Comparison of ENCODE assay signal across 1 cellular context in genomic region chr6:112106562-112106961, GRCh38.
TF ChIP-seq lines count a peak whose summit lies in the region.

No MANE protein-coding gene starts in this region.

TF ChIP-seq in H1, 55 proteins besides CTCF, POLR2A, EP300 and RAD21:
- TF ChIP-seq MAFK (IDR thresholded peaks at IDR 0.05; ENCODE audit: low read depth, low read length) = no peak
- TF ChIP-seq TAF1 (IDR thresholded peaks at IDR 0.05; ENCODE audit: low read depth, low read length) = no peak
- TF ChIP-seq SUZ12 (IDR thresholded peaks at IDR 0.05; ENCODE audit: low read length) = no peak
- TF ChIP-seq ASH2L (IDR thresholded peaks at IDR 0.05; ENCODE audit: low read length) = no peak
- no peak for TF ChIP-seq GTF2F1 (IDR thresholded peaks at IDR 0.05; ENCODE audit: borderline replicate concordance, low read depth, low read length)
- TF ChIP-seq YY1 (IDR thresholded peaks at IDR 0.05; ENCODE audit: low read depth, low read length) = no peak
- TF ChIP-seq ATF2 (IDR thresholded peaks at IDR 0.05; ENCODE audit: low read length) = no peak
- TF ChIP-seq KDM1A (IDR thresholded peaks at IDR 0.05; ENCODE audit: borderline replicate concordance, low read length) = no peak
- no peak for TF ChIP-seq POU5F1 (IDR thresholded peaks at IDR 0.05; ENCODE audit: low read depth, low read length)
- TF ChIP-seq TEAD4 (IDR thresholded peaks at IDR 0.05; ENCODE audit: low read depth, low read length) = no peak
- TF ChIP-seq RFX5 (IDR thresholded peaks at IDR 0.05; ENCODE audit: borderline replicate concordance, low read depth, low read length) = no peak
- no peak for TF ChIP-seq HDAC2 (IDR thresholded peaks at IDR 0.05; ENCODE audit: borderline replicate concordance in 1 of 2, low read depth in 2 of 2, low read length in 2 of 2)
TF ChIP-seq in H1: peak in this region for 0.
